Comparison of ENCODE assay signal across 10 cellular contexts in genomic region chr19:49927526-49928264, GRCh38. TPM values are rescaled to one million over a fixed set of nuclear protein-coding genes. Genes with fewer than 3 reads are reported as not detected.
DNase-seq lines count a peak whose midpoint lies in the region; ATAC-seq and TF ChIP-seq lines count a peak whose summit lies in the region.
"Had no signal": no experiment of that assay in that cellular context is flagged by ENCODE, and none has a peak within 500 bp of the region (broad histone marks: within the 10 kb centered on the region; RNA-seq: fewer than 3 reads in every experiment).

No MANE protein-coding gene starts in this region.

- H3K27ac Mint-ChIP-seq in CD4-positive, CD25-positive, alpha-beta regulatory T cell: peak overlapping the region; percentile 60 to 98 (median 89)
- H3K27ac Mint-ChIP-seq in central memory CD8-positive, alpha-beta T cell (ENCODE audit: low read depth): peak overlapping the region; percentile 99
- H3K27ac Mint-ChIP-seq in naive thymus-derived CD8-positive, alpha-beta T cell: peak overlapping the region; percentile 56 to 99 (median 88)

- peaks cover 34% of the 10 kb centered on the region for H3K36me3 ChIP-seq in CD4-positive, CD25-positive, alpha-beta regulatory T cell (ENCODE audit: control insufficient read depth, insufficient read depth, low read length)
- H3K36me3 ChIP-seq in KMS-11 (ENCODE audit: insufficient read depth): peaks cover 18% of the 10 kb centered on the region; the same call in 1 of the 2 replicates

- H4K20me1 ChIP-seq in KMS-11 (ENCODE audit: insufficient read depth): peaks cover 3% of the 10 kb centered on the region; the same call in 1 of the 2 replicates

- no peak overlapping the region; the same call in 1 of the 2 replicates for H3K9ac ChIP-seq in KMS-11

- H2AFZ ChIP-seq in KMS-11 (ENCODE audit: low read depth): no peak overlapping the region

- POLR2A ChIA-PET in naive thymus-derived CD8-positive, alpha-beta T cell (lab: Charles Lee): interaction anchor here (0.6 to 3.6 kb wide), 4 partner anchors 51 to 504 kb away, joined by 3 to 42 read pairs (median 6); partner anchors contain the start of genes AKT1S1 and TBC1D17

- peak overlapping the region; percentile 37 for H3K4me3 ChIP-seq in CD4-positive, CD25-positive, alpha-beta regulatory T cell (ENCODE audit: low read depth, low read length)
- H3K4me3 ChIP-seq in KMS-11 (IDR thresholded peaks at IDR 0.05; ENCODE audit: insufficient read depth, low read depth, low read length): no peak overlapping the region

- DNase-seq in CD4-positive, CD25-positive, alpha-beta regulatory T cell: no peak
- no peak for DNase-seq in central memory CD8-positive, alpha-beta T cell (ENCODE audit: low spot score in 2 of 2)
- no peak for DNase-seq in naive thymus-derived CD8-positive, alpha-beta T cell
- no peak for DNase-seq in 8988T
- DNase-seq in NCI-H526 treated with DMSO at 0.1 percent for 48 hours (lab: John Stamatoyannopoulos, UW): no peak

- H3K9me3 ChIP-seq in CD4-positive, CD25-positive, alpha-beta regulatory T cell (ENCODE audit: control insufficient read depth in 2 of 2, low read length in 2 of 2): no peaks in the 10 kb centered on the region
- H3K9me3 ChIP-seq: pancreas, thoracic aorta had no signal

- no peak for TF ChIP-seq CTCF in KMS-11 (conservative IDR thresholded peaks at IDR 0.05; ENCODE audit: low read depth, low read length)

- peaks cover 11 to 78% (median 44%) of the 10 kb centered on the region in 4 donors for H3K4me1 Mint-ChIP-seq in CD4-positive, CD25-positive, alpha-beta regulatory T cell
- peaks cover 57% of the 10 kb centered on the region for H3K4me1 Mint-ChIP-seq in central memory CD8-positive, alpha-beta T cell
- H3K4me1 Mint-ChIP-seq in naive thymus-derived CD8-positive, alpha-beta T cell: peaks cover 35 to 75% (median 58%) of the 10 kb centered on the region in 4 donors

- H3K4me2 ChIP-seq in KMS-11: peak overlapping the region; percentile 53

- peaks cover 16% of the 10 kb centered on the region for H3K27me3 Mint-ChIP-seq in CD4-positive, CD25-positive, alpha-beta regulatory T cell
- no peaks in the 10 kb centered on the region for H3K27me3 Mint-ChIP-seq in central memory CD8-positive, alpha-beta T cell
- peaks cover 0 to 5% (median 0%) of the 10 kb centered on the region in 5 donors for H3K27me3 Mint-ChIP-seq in naive thymus-derived CD8-positive, alpha-beta T cell

- peaks cover 48% of the 10 kb centered on the region for H3K4me1 ChIP-seq in CD4-positive, CD25-positive, alpha-beta regulatory T cell (ENCODE audit: control insufficient read depth, insufficient read depth, low read length, poor library complexity, severe bottlenecking)
- H3K4me1 ChIP-seq in KMS-11 (ENCODE audit: low read depth, poor library complexity, severe bottlenecking): peaks cover 57% of the 10 kb centered on the region

- H3K27me3 ChIP-seq in CD4-positive, CD25-positive, alpha-beta regulatory T cell (ENCODE audit: control insufficient read depth, insufficient read depth, low read length): no peaks in the 10 kb centered on the region
- H3K27me3 ChIP-seq in KMS-11 (ENCODE audit: insufficient read depth, low read depth): no peaks in the 10 kb centered on the region
- H3K27me3 ChIP-seq: pancreas had no signal

- no peak for ATAC-seq in CD4-positive, CD25-positive, alpha-beta regulatory T cell (ENCODE audit: low read depth in 2 of 2)
- ATAC-seq in central memory CD8-positive, alpha-beta T cell (replicated peaks; ENCODE audit: extremely low read depth, poor library complexity, severe bottlenecking): no peak
- ATAC-seq in naive thymus-derived CD8-positive, alpha-beta T cell: no peak
- ATAC-seq in HG03175 (IDR thresholded peaks at IDR 0.05; ENCODE audit: unreplicated experiment): no peak
- ATAC-seq in HG03139 (IDR thresholded peaks at IDR 0.05; ENCODE audit: unreplicated experiment): no peak

- peaks cover 9% of the 10 kb centered on the region for H3K36me3 Mint-ChIP-seq in CD4-positive, CD25-positive, alpha-beta regulatory T cell
- peaks cover 52% of the 10 kb centered on the region for H3K36me3 Mint-ChIP-seq in central memory CD8-positive, alpha-beta T cell (ENCODE audit: insufficient read depth)
- peaks cover 0 to 33% (median 4%) of the 10 kb centered on the region in 3 donors for H3K36me3 Mint-ChIP-seq in naive thymus-derived CD8-positive, alpha-beta T cell

- peaks cover 0 to 3% (median 0%) of the 10 kb centered on the region in 7 donors for H3K9me3 Mint-ChIP-seq in CD4-positive, CD25-positive, alpha-beta regulatory T cell
- no peaks in the 10 kb centered on the region for H3K9me3 Mint-ChIP-seq in central memory CD8-positive, alpha-beta T cell
- peaks cover 0 to 9% (median 0%) of the 10 kb centered on the region in 9 donors for H3K9me3 Mint-ChIP-seq in naive thymus-derived CD8-positive, alpha-beta T cell

- no peak overlapping the region for H3K27ac ChIP-seq in CD4-positive, CD25-positive, alpha-beta regulatory T cell (ENCODE audit: insufficient read depth, low read length, poor library complexity, severe bottlenecking)
- H3K27ac ChIP-seq in KMS-11: peak overlapping the region; percentile 98; the same call in 1 of the 2 replicates

- H3K4me3 Mint-ChIP-seq in CD4-positive, CD25-positive, alpha-beta regulatory T cell: peak overlapping the region; percentile 97 to 99 (median 97)
- peak overlapping the region; percentile 93 for H3K4me3 Mint-ChIP-seq in central memory CD8-positive, alpha-beta T cell
- H3K4me3 Mint-ChIP-seq in naive thymus-derived CD8-positive, alpha-beta T cell: peak overlapping the region; percentile 93 to 100 (median 99)

- peaks cover 89% of the 10 kb centered on the region for H3K79me2 ChIP-seq in KMS-11 (ENCODE audit: insufficient read depth, low read depth)

RNA-seq across cellular contexts. Expression of gene ATF5, which starts 1.3 kb away (rescaled TPM):
- total RNA-seq in CD4-positive, CD25-positive, alpha-beta regulatory T cell: 19.7 TPM
- 1 to 10 TPM in 2 of 4 donors, under 1 TPM in 2; 0.60 to 1.5 (median 1.1) TPM for polyA plus RNA-seq in CD4-positive, CD25-positive, alpha-beta regulatory T cell
- 1 to 10 TPM; 8.4 to 9.2 TPM for total RNA-seq in naive thymus-derived CD8-positive, alpha-beta T cell
- polyA plus RNA-seq in naive thymus-derived CD8-positive, alpha-beta T cell: under 1 TPM; 0.71 to 0.97 (median 0.84) TPM

RNA-seq across cellular contexts. Expression of gene NUP62, which starts 1.6 kb away (rescaled TPM):
- 43.1 TPM for total RNA-seq in CD4-positive, CD25-positive, alpha-beta regulatory T cell
- polyA plus RNA-seq in CD4-positive, CD25-positive, alpha-beta regulatory T cell: 10 to 100 TPM; 40.2 to 47.2 (median 41.3) TPM
- total RNA-seq in naive thymus-derived CD8-positive, alpha-beta T cell: 10 to 100 TPM; 53.9 to 61.4 TPM
- polyA plus RNA-seq in naive thymus-derived CD8-positive, alpha-beta T cell: 10 to 100 TPM; 38.5 to 54.5 (median 49.1) TPM

RNA-seq across cellular contexts. Expression of gene IL4I1, which starts 31.0 kb away (rescaled TPM):
- 3.7 TPM for total RNA-seq in CD4-positive, CD25-positive, alpha-beta regulatory T cell
- under 1 TPM; 0.20 to 0.85 (median 0.30) TPM for polyA plus RNA-seq in CD4-positive, CD25-positive, alpha-beta regulatory T cell
- total RNA-seq in naive thymus-derived CD8-positive, alpha-beta T cell: 1 to 10 TPM in 1 of 2 experiments, under 1 TPM in 1; 0.85 to 1.1 TPM
- polyA plus RNA-seq in naive thymus-derived CD8-positive, alpha-beta T cell: under 1 TPM; 0.24 to 0.26 (median 0.25) TPM

RNA-seq across cellular contexts. Expression of gene SIGLEC11, which starts 33.3 kb away (rescaled TPM):
- not detected for total RNA-seq in CD4-positive, CD25-positive, alpha-beta regulatory T cell
- not detected for polyA plus RNA-seq in CD4-positive, CD25-positive, alpha-beta regulatory T cell
- total RNA-seq in naive thymus-derived CD8-positive, alpha-beta T cell: not detected
- polyA plus RNA-seq in naive thymus-derived CD8-positive, alpha-beta T cell: not detected

RNA-seq across cellular contexts. Expression of gene TBC1D17, which starts 50.2 kb away (rescaled TPM):
- total RNA-seq in CD4-positive, CD25-positive, alpha-beta regulatory T cell: 48.1 TPM
- polyA plus RNA-seq in CD4-positive, CD25-positive, alpha-beta regulatory T cell: 1 to 10 TPM; 8.8 to 9.7 (median 9.1) TPM
- 10 to 100 TPM; 92.7 to 94.0 TPM for total RNA-seq in naive thymus-derived CD8-positive, alpha-beta T cell
- polyA plus RNA-seq in naive thymus-derived CD8-positive, alpha-beta T cell: 10 to 100 TPM in 2 of 3 donors, 1 to 10 TPM in 1; 8.1 to 17.7 (median 11.3) TPM
